10 cellular contexts compared by ENCODE assay signal in the genomic region with DNA sequence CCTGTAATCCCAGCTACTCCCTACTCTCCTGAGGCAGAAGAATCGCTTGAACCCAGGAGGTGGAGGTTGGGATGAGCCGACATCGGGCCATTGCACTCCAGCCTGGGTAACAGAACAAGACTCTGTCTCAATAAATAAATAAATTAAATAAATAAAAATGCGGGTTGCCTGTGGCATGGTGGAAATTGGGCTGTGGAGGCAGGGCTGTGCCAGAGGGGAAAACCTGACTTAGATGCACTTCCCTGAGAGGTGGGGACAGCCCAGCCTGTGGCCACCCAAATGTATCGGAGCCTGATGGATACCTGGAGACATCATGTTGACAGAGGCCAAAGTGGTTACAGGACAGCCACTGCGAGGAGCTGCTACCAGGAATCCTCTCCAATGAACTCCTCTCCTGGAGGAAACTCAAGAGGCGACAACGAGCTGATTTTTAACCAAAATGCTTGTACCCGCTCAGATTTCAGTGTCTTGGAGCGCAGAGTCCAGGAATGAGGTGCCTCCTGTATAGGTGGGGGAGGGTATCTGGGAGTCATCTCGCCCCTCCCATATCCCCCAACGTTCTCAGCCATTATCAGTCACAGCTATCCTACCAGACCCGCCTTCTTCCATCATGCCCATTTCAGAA. TPM values are rescaled to one million over a fixed set of nuclear protein-coding genes. Genes with fewer than 3 reads are reported as not detected.
A peak's percentile ranks its signal among the peaks of the same experiment; 100 is the strongest.
DNase-seq lines count a peak whose midpoint lies in the region; ATAC-seq and TF ChIP-seq lines count a peak whose summit lies in the region.
"Had no signal": no experiment of that assay in that cellular context is flagged by ENCODE, and none has a peak within 500 bp of the region (broad histone marks: within the 10 kb centered on the region; RNA-seq: fewer than 3 reads in every experiment).

No MANE protein-coding gene starts in this region.

- no peaks in the 10 kb centered on the region for H3K27me3 ChIP-seq in HUES6 (ENCODE audit: control insufficient read depth, insufficient read depth, low read length)

- no peak for TF ChIP-seq CTCF in progenitor cell of endocrine pancreas (IDR thresholded peaks at IDR 0.05; ENCODE audit: unreplicated experiment)

- no peaks in the 10 kb centered on the region for H3K4me1 ChIP-seq in HUES6 (ENCODE audit: control insufficient read depth, insufficient read depth, low read length)
- H3K4me1 ChIP-seq: prostate gland had no signal

- peaks cover 22% of the 10 kb centered on the region for H3K4me1 Mint-ChIP-seq in activated T-cell treated with anti-CD3 and anti-CD28 coated beads, Interleukin-2, amount 50 U/mL, for 72 hours (ENCODE audit: low read depth)
- H3K4me1 Mint-ChIP-seq in activated naive CD8-positive, alpha-beta T cell (ENCODE audit: low read depth), result peaks cover 23% of the 10 kb centered on the region
- H3K4me1 Mint-ChIP-seq in progenitor cell of endocrine pancreas (ENCODE audit: low read depth), result peaks cover 3% of the 10 kb centered on the region

- peak overlapping the region; percentile 86 for H3K27ac Mint-ChIP-seq in activated T-cell treated with anti-CD3 and anti-CD28 coated beads, Interleukin-2, amount 50 U/mL, for 72 hours
- peak overlapping the region; percentile 34 for H3K27ac Mint-ChIP-seq in activated naive CD8-positive, alpha-beta T cell
- no peak overlapping the region for H3K27ac Mint-ChIP-seq in progenitor cell of endocrine pancreas

- peaks cover 42% of the 10 kb centered on the region for H3K36me3 ChIP-seq in HUES6 (ENCODE audit: control insufficient read depth, insufficient read depth, low read length)

- ATAC-seq in activated T-cell treated with anti-CD3 and anti-CD28 coated beads, Interleukin-2, amount 50 U/mL, for 72 hours (replicated peaks in 1 of 2), result no peak
- no peak for ATAC-seq in GM19035 (IDR thresholded peaks at IDR 0.05; ENCODE audit: unreplicated experiment)

- H3K9me3 ChIP-seq in HUES6 (ENCODE audit: control insufficient read depth, insufficient read depth, low read depth, low read length), result no peaks in the 10 kb centered on the region
- H3K9me3 ChIP-seq: prostate gland had no signal

- H3K4me3 Mint-ChIP-seq in activated T-cell treated with anti-CD3 and anti-CD28 coated beads, Interleukin-2, amount 50 U/mL, for 72 hours, result peak overlapping the region; percentile 88 to 93
- peak overlapping the region; percentile 99 for H3K4me3 Mint-ChIP-seq in activated naive CD8-positive, alpha-beta T cell
- peak overlapping the region; percentile 35 for H3K4me3 Mint-ChIP-seq in progenitor cell of endocrine pancreas (ENCODE audit: low read depth)

- H3K27me3 Mint-ChIP-seq in activated T-cell treated with anti-CD3 and anti-CD28 coated beads, Interleukin-2, amount 50 U/mL, for 72 hours (ENCODE audit: low read depth), result no peaks in the 10 kb centered on the region
- H3K27me3 Mint-ChIP-seq in activated naive CD8-positive, alpha-beta T cell, result no peaks in the 10 kb centered on the region
- H3K27me3 Mint-ChIP-seq in progenitor cell of endocrine pancreas, result no peaks in the 10 kb centered on the region

- H3K4me3 ChIP-seq in HUES6 (ENCODE audit: low read depth, low read length), result 0 out of 2 replicates have a peak overlapping the region, but pooled peaks have one; percentile 98
- H3K4me3 ChIP-seq: prostate gland had no signal

- DNase-seq in activated T-cell treated with anti-CD3 and anti-CD28 coated beads, Interleukin-2, amount 50 U/mL, for 72 hours, result no peak
- DNase-seq in activated T-cell treated with anti-CD3 and anti-CD28 coated beads, Interleukin-2, amount 50 U/mL, for 48 hours, result no peak
- DNase-seq in progenitor cell of endocrine pancreas (ENCODE audit: low spot score, unreplicated experiment), result no peak
- no peak for DNase-seq in cerebellum (ENCODE audit: low spot score)
- DNase-seq in HCEC 1CT, result no peak
- DNase-seq: stimulated activated CD4-positive, alpha-beta T cell treated with anti-CD3 and anti-CD28 coated beads, Interleukin-1b, Interleukin-23, amount 100 ng/mL, for 48 hours had no signal

- no peaks in the 10 kb centered on the region for H3K9me3 Mint-ChIP-seq in activated T-cell treated with anti-CD3 and anti-CD28 coated beads, Interleukin-2, amount 50 U/mL, for 72 hours
- H3K9me3 Mint-ChIP-seq in activated naive CD8-positive, alpha-beta T cell (ENCODE audit: low read depth), result no peaks in the 10 kb centered on the region
- H3K9me3 Mint-ChIP-seq in progenitor cell of endocrine pancreas (ENCODE audit: low read depth), result no peaks in the 10 kb centered on the region

- no peak overlapping the region for H3K9ac ChIP-seq in HUES6 (ENCODE audit: low read length)

- no peak overlapping the region for H3K27ac ChIP-seq in HUES6 (ENCODE audit: low read depth, low read length)
- H3K27ac ChIP-seq: prostate gland had no signal

- peaks cover 5% of the 10 kb centered on the region in 2 donors for H3K36me3 Mint-ChIP-seq in activated T-cell treated with anti-CD3 and anti-CD28 coated beads, Interleukin-2, amount 50 U/mL, for 72 hours (ENCODE audit: insufficient read depth in 2 of 2)
- H3K36me3 Mint-ChIP-seq in activated naive CD8-positive, alpha-beta T cell, result peaks cover 6% of the 10 kb centered on the region
- H3K36me3 Mint-ChIP-seq in progenitor cell of endocrine pancreas (ENCODE audit: insufficient read depth), result peaks cover 16% of the 10 kb centered on the region

RNA-seq across cellular contexts. Expression of a gene that starts 32.3 kb away (rescaled TPM):
- total RNA-seq in activated T-cell treated with anti-CD3 and anti-CD28 coated beads, Interleukin-2, amount 50 U/mL, for 72 hours, result 10 to 100 TPM; 37.1 to 46.8 TPM
- total RNA-seq in progenitor cell of endocrine pancreas, result 46.7 and 49.6 TPM in 2 replicates
- 32.2 TPM for total RNA-seq in cerebellum

RNA-seq across cellular contexts. Expression of a gene that starts 59.9 kb away (rescaled TPM):
- 10 to 100 TPM; 15.9 to 18.3 TPM for total RNA-seq in activated T-cell treated with anti-CD3 and anti-CD28 coated beads, Interleukin-2, amount 50 U/mL, for 72 hours
- total RNA-seq in progenitor cell of endocrine pancreas, result 29.2 and 37.8 TPM in 2 replicates
- total RNA-seq in cerebellum, result 30.3 TPM

Comparison
In these comparisons a context has a peak if more than half of its experiments do, and no peak if none do; other contexts are left out.
1. H3K4me3 Mint-ChIP-seq: peak in every context shown above with its lines; median percentile 99 in activated naive CD8-positive, alpha-beta T cell; 90 in activated T-cell treated with anti-CD3 and anti-CD28 coated beads, Interleukin-2, amount 50 U/mL, for 72 hours; 35 in progenitor cell of endocrine pancreas.